ENCODE assay signal across 12 cellular contexts in the genomic region with DNA sequence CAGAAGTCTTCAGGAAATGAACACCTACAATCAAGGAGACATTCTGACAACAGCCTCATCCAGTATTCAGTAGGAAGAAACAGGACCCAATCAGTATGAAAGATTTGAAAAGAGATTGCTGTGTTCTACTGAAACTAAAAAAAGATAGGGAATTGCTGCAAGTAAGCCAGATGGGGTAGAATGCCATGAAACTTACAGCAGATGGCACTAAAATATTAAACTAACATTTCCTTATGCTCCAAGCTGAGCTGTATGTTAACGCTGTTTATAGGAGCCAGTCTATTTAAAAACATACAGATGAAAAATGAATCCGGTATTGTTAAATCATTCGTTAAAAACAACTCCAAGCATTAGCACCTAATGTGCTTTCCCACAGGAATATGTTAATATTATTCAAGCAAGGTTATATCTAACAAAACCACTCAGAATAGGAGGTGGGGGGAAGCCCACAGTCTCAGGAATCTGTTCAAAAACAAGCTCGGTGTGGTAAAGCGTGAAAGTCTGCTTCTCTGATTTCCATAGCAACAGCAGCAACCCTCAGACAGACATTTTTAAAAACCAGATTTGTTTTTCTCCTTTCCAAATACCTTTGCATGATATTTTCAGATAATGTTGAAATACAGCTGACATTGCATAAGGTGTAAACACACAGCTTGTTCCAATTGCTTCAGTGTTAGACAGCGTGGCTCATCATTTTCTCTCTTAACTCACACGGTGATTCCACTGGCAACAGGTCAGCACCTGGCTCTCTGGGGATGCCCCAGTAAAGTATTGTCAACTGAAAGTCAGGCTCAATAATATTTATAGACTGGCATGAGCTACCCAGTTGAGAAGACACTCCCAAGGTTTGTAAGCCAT.
DNase-seq lines count a peak whose midpoint lies in the region; ATAC-seq and TF ChIP-seq lines count a peak whose summit lies in the region.
"Had no signal": no experiment of that assay in that cellular context is flagged by ENCODE, and none has a peak within 500 bp of the region (broad histone marks: within the 10 kb centered on the region; RNA-seq: fewer than 3 reads in every experiment).

No MANE protein-coding gene starts in this region.

- ATAC-seq in GM19397 (IDR thresholded peaks at IDR 0.05; ENCODE audit: unreplicated experiment) = no peak
- ATAC-seq: GM12878 had no signal

- H3K9ac ChIP-seq in endocrine pancreas (ENCODE audit: control insufficient read depth, insufficient read depth, low read length) = no peak overlapping the region

- H3K9me3 ChIP-seq in endocrine pancreas (ENCODE audit: control insufficient read depth, low read length) (no peaks in the 10 kb centered on the region), prostate gland (no peaks in the 10 kb centered on the region)
- H3K9me3 ChIP-seq: psoas muscle had no signal

- H3K27ac ChIP-seq in prostate gland = no peak overlapping the region
- H3K27ac ChIP-seq: psoas muscle had no signal

- H3K4me1 Mint-ChIP-seq in CD14-positive monocyte = peaks cover 13% of the 10 kb centered on the region

- no peak for TF ChIP-seq POLR2A in prostate gland (IDR thresholded peaks at IDR 0.05)

- peaks cover 0 to 4% of the 10 kb centered on the region in 2 donors for H3K36me3 Mint-ChIP-seq in CD14-positive monocyte

- intact Hi-C loops in prostate gland (cut with DNase I) (no loop called here), CD14-positive monocyte (cut with micrococcal nuclease) (no loop called here)

- DNase-seq in ELR (ENCODE audit: low read depth) = peak; percentile 19
- DNase-seq in NCI-H524 treated with DMSO at 0.1 percent for 48 hours (lab: John Stamatoyannopoulos, UW) = peak; percentile 64
- no peak for DNase-seq in prostate gland (ENCODE audit: low spot score)
- DNase-seq in CD14-positive monocyte (ENCODE audit: low spot score) = no peak
- DNase-seq in activated T-cell treated with anti-CD3 and anti-CD28 coated beads for 4 hours = no peak
- DNase-seq in kidney tubule cell (ENCODE audit: low spot score) = no peak
- DNase-seq: activated naive CD4-positive, alpha-beta T cell treated with anti-CD3 and anti-CD28 coated beads, Interleukin-2, amount 50 U/mL, for 16 hours; NCI-H1436; psoas muscle had no signal

- H3K4me1 ChIP-seq in endocrine pancreas (ENCODE audit: control insufficient read depth, insufficient read depth, low read length) (peaks cover 8% of the 10 kb centered on the region), prostate gland (replicated peaks) (no peaks in the 10 kb centered on the region)

- H3K4me3 ChIP-seq in endocrine pancreas (ENCODE audit: control insufficient read depth, insufficient read depth, low read length) (peak overlapping the region; percentile 32), prostate gland (no peak overlapping the region)
- H3K4me3 ChIP-seq: GM12878, psoas muscle had no signal

- no peak overlapping the region for H3K4me3 Mint-ChIP-seq in CD14-positive monocyte

- peaks cover 0 to 5% (median 4%) of the 10 kb centered on the region in 3 donors for H3K27me3 Mint-ChIP-seq in CD14-positive monocyte (ENCODE audit: low read depth in 3 of 3)

- TF ChIP-seq CTCF in prostate gland (IDR thresholded peaks at IDR 0.05) (peak in 3 of 4 experiments; percentile 15 to 28 (median 22)), CD14-positive monocyte (IDR thresholded peaks at IDR 0.05) (no peak)

- no peak overlapping the region for H3K27ac Mint-ChIP-seq in CD14-positive monocyte

- H3K36me3 ChIP-seq in endocrine pancreas (ENCODE audit: control insufficient read depth, insufficient read depth, low read length) = no peaks in the 10 kb centered on the region
- no peaks in the 10 kb centered on the region for H3K36me3 ChIP-seq in prostate gland

- peaks cover 0 to 4% (median 0%) of the 10 kb centered on the region in 7 donors for H3K9me3 Mint-ChIP-seq in CD14-positive monocyte

- H3K27me3 ChIP-seq in endocrine pancreas (ENCODE audit: control insufficient read depth, insufficient read depth, low read length) (no peaks in the 10 kb centered on the region), prostate gland (replicated peaks; ENCODE audit: insufficient read depth) (no peaks in the 10 kb centered on the region)

- WGBS in prostate gland = 26% methylated on average over 7 of the region's 7 CpGs

Comparison
In these comparisons a context has a peak if more than half of its experiments do, and no peak if none do; other contexts are left out.
1. DNase-seq: peak in ELR (single experiment) and NCI-H524 treated with DMSO at 0.1 percent for 48 hours (single experiment); none in prostate gland (single experiment), CD14-positive monocyte (single experiment), activated T-cell treated with anti-CD3 and anti-CD28 coated beads for 4 hours (single experiment) and kidney tubule cell (single experiment).